In the genomic region with DNA sequence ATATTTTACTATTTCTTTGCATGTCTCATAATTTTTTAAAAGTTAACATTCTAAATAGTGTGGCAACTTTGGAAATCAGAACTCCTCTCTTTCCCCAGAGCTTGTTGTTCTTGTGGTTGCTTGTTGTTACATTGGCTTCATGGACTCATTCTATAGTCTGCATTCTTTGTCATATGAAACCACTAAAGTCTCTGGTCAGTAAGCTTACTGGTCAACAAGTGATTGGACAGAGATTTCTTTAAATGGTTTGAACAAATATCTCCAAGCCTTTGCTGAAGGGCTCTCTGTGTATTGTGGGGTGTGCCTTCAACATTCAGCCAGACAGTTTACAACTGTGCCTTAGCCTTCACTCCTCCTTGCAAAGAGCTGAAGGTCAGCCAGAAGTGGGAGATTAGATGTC, we compare ENCODE assay signal across 26 cellular contexts.
A peak's percentile ranks its signal among the peaks of the same experiment; 100 is the strongest.
DNase-seq lines count a peak whose midpoint lies in the region; ATAC-seq and TF ChIP-seq lines count a peak whose summit lies in the region.
"Had no signal": no experiment of that assay in that cellular context is flagged by ENCODE, and none has a peak within 500 bp of the region (broad histone marks: within the 10 kb centered on the region; RNA-seq: fewer than 3 reads in every experiment).

No MANE protein-coding gene starts in this region.

- POLR2A ChIA-PET in AG04449 (lab: Yijun Ruan, JAX) = no interaction called here
- POLR2A ChIA-PET in CD8-positive, alpha-beta memory T cell (lab: Charles Lee) = no interaction called here

- H3K36me3 ChIP-seq in left lung = no peaks in the 10 kb centered on the region
- no peaks in the 10 kb centered on the region for H3K36me3 ChIP-seq in CD8-positive, alpha-beta memory T cell (ENCODE audit: insufficient read depth, low read length)
- H3K36me3 ChIP-seq: BE2C, SJCRH30 had no signal

- H3K4me3 ChIP-seq in AG04449 (ENCODE audit: low read depth, low read length) (no peak overlapping the region), fibroblast of mammary gland (ENCODE audit: control insufficient read depth, low read depth, low read length) (no peak overlapping the region), left lung (no peak overlapping the region)
- no peak overlapping the region for H3K4me3 ChIP-seq in CD8-positive, alpha-beta memory T cell (ENCODE audit: low read length)
- H3K4me3 ChIP-seq: SJCRH30 had no signal

- peaks cover 0 to 1% (median 0%) of the 10 kb centered on the region in 5 donors for H3K9me3 Mint-ChIP-seq in CD8-positive, alpha-beta memory T cell
- H3K9me3 Mint-ChIP-seq: CD14-positive monocyte had no signal

- no peak overlapping the region for H3K4me3 Mint-ChIP-seq in CD8-positive, alpha-beta memory T cell
- H3K4me3 Mint-ChIP-seq: CD14-positive monocyte had no signal

- DNase-seq in AG04449 (ENCODE audit: low read depth, low spot score) (peak; percentile 19), amniotic epithelial cell (ENCODE audit: low read depth) (peak; percentile 74), fibroblast of mammary gland (ENCODE audit: low read depth) (peak; percentile 9), left lung (no peak), middle frontal gyrus (ENCODE audit: extremely low spot score, low spot score) (no peak)
- no peak for DNase-seq in CD8-positive, alpha-beta memory T cell
- DNase-seq: BE2C, Calu3, DMS79 treated with DMSO at 0.1 percent for 48 hours, Karpas-422, NCI-H1105 treated with DMSO at 0.1 percent for 48 hours, NCI-H146, NCI-H1930, NCI-H2107, NCI-H446, NCI-H524 treated with DMSO at 0.1 percent for 48 hours, NCI-H774, SJCRH30 had no signal

- intact Hi-C loops in left lung (cut with DNase I) = no loop called here

- TF ChIP-seq CTCF in AG04449 (IDR thresholded peaks at IDR 0.05; ENCODE audit: insufficient read depth, low read length, missing control alignments) (no peak), fibroblast of mammary gland (conservative IDR thresholded peaks at IDR 0.05; ENCODE audit: control insufficient read depth, insufficient read depth, low read depth, low read length) (no peak), left lung (IDR thresholded peaks at IDR 0.05) (no peak)

- H3K27ac ChIP-seq in left lung = no peak overlapping the region
- H3K27ac ChIP-seq in CD8-positive, alpha-beta memory T cell (ENCODE audit: low read depth, low read length) = no peak overlapping the region
- H3K27ac ChIP-seq: 22Rv1, HL-60, SJCRH30 had no signal

- CTCF ChIA-PET in AG04449 (lab: Yijun Ruan, JAX) = no interaction called here
- CTCF ChIA-PET in CD8-positive, alpha-beta memory T cell (lab: Charles Lee) = no interaction called here

- peaks cover 0 to 9% of the 10 kb centered on the region in 2 donors for H3K27me3 Mint-ChIP-seq in CD8-positive, alpha-beta memory T cell

- no peaks in the 10 kb centered on the region for H3K9me3 ChIP-seq in left lung
- H3K9me3 ChIP-seq in CD8-positive, alpha-beta memory T cell (ENCODE audit: low read length) = no peaks in the 10 kb centered on the region
- H3K9me3 ChIP-seq: BE2C, SJCRH30 had no signal

- no peaks in the 10 kb centered on the region for H3K36me3 Mint-ChIP-seq in CD8-positive, alpha-beta memory T cell
- H3K36me3 Mint-ChIP-seq: CD14-positive monocyte had no signal

- ATAC-seq in left lung (peak; percentile 26), GM21528 (IDR thresholded peaks at IDR 0.05; ENCODE audit: low FRiP score, unreplicated experiment) (no peak), GM18867 (IDR thresholded peaks at IDR 0.05; ENCODE audit: unreplicated experiment) (no peak)
- ATAC-seq: HCT116, Right ventricle myocardium inferior, SK-N-SH treated with all-trans-retinoic acid at 6 μM for 48 hours had no signal

- H3K27ac Mint-ChIP-seq in CD8-positive, alpha-beta memory T cell = no peak overlapping the region

- no peaks in the 10 kb centered on the region for H3K4me1 Mint-ChIP-seq in CD8-positive, alpha-beta memory T cell

- H3K27me3 ChIP-seq in left lung = no peaks in the 10 kb centered on the region
- no peaks in the 10 kb centered on the region for H3K27me3 ChIP-seq in CD8-positive, alpha-beta memory T cell (ENCODE audit: insufficient read depth, low read length, poor library complexity, severe bottlenecking)
- H3K27me3 ChIP-seq: BE2C, SJCRH30 had no signal

- H3K4me1 ChIP-seq in left lung = no peaks in the 10 kb centered on the region
- H3K4me1 ChIP-seq in CD8-positive, alpha-beta memory T cell (ENCODE audit: insufficient read depth, low read length) = no peaks in the 10 kb centered on the region
- H3K4me1 ChIP-seq: BE2C, SJCRH30 had no signal

Comparison
In these comparisons a context has a peak if more than half of its experiments do, and no peak if none do; other contexts are left out.
1. DNase-seq: peak in AG04449 (single experiment), amniotic epithelial cell (single experiment) and fibroblast of mammary gland (single experiment); none in left lung (0 of 2), middle frontal gyrus (single experiment) and CD8-positive, alpha-beta memory T cell (0 of 5).